8 cellular contexts compared by ENCODE assay signal in genomic region chr1:28642847-28643635, GRCh38. TPM values are rescaled to one million over a fixed set of nuclear protein-coding genes. Genes with fewer than 3 reads are reported as not detected.
DNase-seq lines count a peak whose midpoint lies in the region; ATAC-seq and TF ChIP-seq lines count a peak whose summit lies in the region.

TSS of gene TAF12 (minus strand) at chr1:28643067. CDS start at chr1:28622081, 20,986 bp downstream.

- H3K79me2 ChIP-seq in fibroblast of lung (ENCODE audit: control insufficient read depth, insufficient read depth, low read length): peaks cover 7% of the 10 kb centered on the region

- H3K9ac ChIP-seq in fibroblast of lung (ENCODE audit: insufficient read depth, low read length): peak within 1 kb of the TSS; percentile 94

- H3K36me3 ChIP-seq in fibroblast of lung (ENCODE audit: control insufficient read depth, insufficient read depth, low read length): no peaks in the 10 kb centered on the region

- peak within 1 kb of the TSS; percentile 100 for H2AFZ ChIP-seq in fibroblast of lung (ENCODE audit: low read length)

- H3K4me2 ChIP-seq in fibroblast of lung (ENCODE audit: extremely low read depth, insufficient read depth, low read length): peak within 1 kb of the TSS; percentile 98

- DNase-seq in Daoy (ENCODE audit: low read depth): peak; percentile 98
- peak; percentile 91 to 93 for DNase-seq in Kasumi-1 (lab: John Stamatoyannopoulos, UW)
- DNase-seq in RKO (ENCODE audit: low spot score): peak; percentile 96
- peak; percentile 85 for DNase-seq in activated T-helper 1 cell treated with anti-CD3 and anti-CD28 coated beads, Interleukin-12 subunit alpha, Interleukin-12 subunit beta, Interleukin-2, Interleukin-4 antibody, amounts not matched to agents 30 ng/mL and 10 ng/mL and 1 ng/mL, durations not matched to agents 14 hours and 24 hours and 36 hours (ENCODE audit: low spot score)
- DNase-seq in fibroblast of lung (ENCODE audit: low read depth in 2 of 2): peak; percentile 93 to 95
- DNase-seq in natural killer cell: peak; percentile 82
- peak; percentile 85 for DNase-seq in stimulated activated naive CD4-positive, alpha-beta T cell treated with Interleukin-2 at 50 U/mL for 16 hours (lab: John Stamatoyannopoulos, UW)

- TF ChIP-seq CTCF in fibroblast of lung (conservative IDR thresholded peaks at IDR 0.05 in 1 of 2, IDR thresholded peaks at IDR 0.05 in 1 of 2; ENCODE audit: low read depth in 1 of 2, low read length in 2 of 2) (peak; percentile 16 to 24), natural killer cell (IDR thresholded peaks at IDR 0.05) (peak; percentile 15)

- no peaks in the 10 kb centered on the region for H3K9me3 ChIP-seq in fibroblast of lung (ENCODE audit: control insufficient read depth, insufficient read depth, low read depth, low read length)

- peak within 1 kb of the TSS; percentile 99 for H3K27ac Mint-ChIP-seq in activated T-helper 1 cell treated with anti-CD3 and anti-CD28 coated beads, Interleukin-12 subunit alpha, Interleukin-12 subunit beta, Interleukin-2, Interleukin-4 antibody, amounts not matched to agents 30 ng/mL and 10 ng/mL and 1 ng/mL, durations not matched to agents 14 hours and 24 hours and 36 hours
- H3K27ac Mint-ChIP-seq in natural killer cell: peak within 1 kb of the TSS; percentile 98 to 99

- no peaks in the 10 kb centered on the region for H3K27me3 ChIP-seq in fibroblast of lung (ENCODE audit: control insufficient read depth, insufficient read depth, low read length)

- no peaks in the 10 kb centered on the region for H3K27me3 Mint-ChIP-seq in activated T-helper 1 cell treated with anti-CD3 and anti-CD28 coated beads, Interleukin-12 subunit alpha, Interleukin-12 subunit beta, Interleukin-2, Interleukin-4 antibody, amounts not matched to agents 30 ng/mL and 10 ng/mL and 1 ng/mL, durations not matched to agents 14 hours and 24 hours and 36 hours (ENCODE audit: insufficient read depth)
- no peaks in the 10 kb centered on the region for H3K27me3 Mint-ChIP-seq in natural killer cell (ENCODE audit: low read depth in 2 of 2)

- peaks cover 12% of the 10 kb centered on the region for H3K36me3 Mint-ChIP-seq in activated T-helper 1 cell treated with anti-CD3 and anti-CD28 coated beads, Interleukin-12 subunit alpha, Interleukin-12 subunit beta, Interleukin-2, Interleukin-4 antibody, amounts not matched to agents 30 ng/mL and 10 ng/mL and 1 ng/mL, durations not matched to agents 14 hours and 24 hours and 36 hours (ENCODE audit: low read depth)
- no peaks in the 10 kb centered on the region for H3K36me3 Mint-ChIP-seq in natural killer cell

- no peaks in the 10 kb centered on the region for H4K20me1 ChIP-seq in fibroblast of lung (ENCODE audit: control insufficient read depth, extremely low read depth, insufficient read depth, low read length)

- ATAC-seq in GM21825 (IDR thresholded peaks at IDR 0.05; ENCODE audit: unreplicated experiment) (peak; percentile 70), natural killer cell (peak; percentile 78 to 93 (median 85))

- H3K4me3 ChIP-seq in fibroblast of lung (replicated peaks in 1 of 4; ENCODE audit: control extremely low read depth in 1 of 4, insufficient read depth in 1 of 4, low read depth in 3 of 4, low read length in 4 of 4): peak within 1 kb of the TSS; percentile 96 to 100 (median 100)

- no peaks in the 10 kb centered on the region for H3K9me3 Mint-ChIP-seq in activated T-helper 1 cell treated with anti-CD3 and anti-CD28 coated beads, Interleukin-12 subunit alpha, Interleukin-12 subunit beta, Interleukin-2, Interleukin-4 antibody, amounts not matched to agents 30 ng/mL and 10 ng/mL and 1 ng/mL, durations not matched to agents 14 hours and 24 hours and 36 hours
- H3K9me3 Mint-ChIP-seq in natural killer cell: no peaks in the 10 kb centered on the region

- H3K4me1 ChIP-seq in fibroblast of lung (ENCODE audit: control insufficient read depth, extremely low read depth, insufficient read depth, low read length): peaks cover 13% of the 10 kb centered on the region

- intact Hi-C loops in activated T-helper 1 cell treated with anti-CD3 and anti-CD28 coated beads, Interleukin-12 subunit alpha, Interleukin-12 subunit beta, Interleukin-2, Interleukin-4 antibody, amounts not matched to agents 30 ng/mL and 10 ng/mL and 1 ng/mL, durations not matched to agents 14 hours and 24 hours and 36 hours (cut with micrococcal nuclease): loop anchor here (1.0 to 10.0 kb wide), 11 partner anchors 25 to 558 kb away; partner anchors contain the start of genes EYA3, GMEB1, SRSF4 and TRNAU1AP
- intact Hi-C loops in natural killer cell (cut with micrococcal nuclease): loop anchor here (1.0 to 5.0 kb wide), 5 partner anchors 25 to 234 kb away; partner anchors contain the start of genes GMEB1, RCC1 and YTHDF2

- H3K4me1 Mint-ChIP-seq in activated T-helper 1 cell treated with anti-CD3 and anti-CD28 coated beads, Interleukin-12 subunit alpha, Interleukin-12 subunit beta, Interleukin-2, Interleukin-4 antibody, amounts not matched to agents 30 ng/mL and 10 ng/mL and 1 ng/mL, durations not matched to agents 14 hours and 24 hours and 36 hours (ENCODE audit: low read depth): peaks cover 55% of the 10 kb centered on the region
- peaks cover 36 to 46% of the 10 kb centered on the region in 2 donors for H3K4me1 Mint-ChIP-seq in natural killer cell

- H3K27ac ChIP-seq in fibroblast of lung (ENCODE audit: insufficient read depth, low read length): peak within 1 kb of the TSS; percentile 92

- peak within 1 kb of the TSS; percentile 99 for H3K4me3 Mint-ChIP-seq in activated T-helper 1 cell treated with anti-CD3 and anti-CD28 coated beads, Interleukin-12 subunit alpha, Interleukin-12 subunit beta, Interleukin-2, Interleukin-4 antibody, amounts not matched to agents 30 ng/mL and 10 ng/mL and 1 ng/mL, durations not matched to agents 14 hours and 24 hours and 36 hours
- peak within 1 kb of the TSS; percentile 100 for H3K4me3 Mint-ChIP-seq in natural killer cell

RNA-seq across cellular contexts. Expression of gene TAF12, which starts in this region (rescaled TPM):
- total RNA-seq in Daoy (2014; rRNA removed; shearing (Covaris generic)): 54.5 and 55.2 TPM in 2 replicates
- total RNA-seq in activated T-helper 1 cell treated with anti-CD3 and anti-CD28 coated beads, Interleukin-12 subunit alpha, Interleukin-12 subunit beta, Interleukin-2, Interleukin-4 antibody, amounts not matched to agents 30 ng/mL and 10 ng/mL and 1 ng/mL, durations not matched to agents 14 hours and 24 hours and 36 hours: 32.8 and 33.9 TPM in 2 replicates
- total RNA-seq in fibroblast of lung (52.2 and 52.4 TPM in 2 replicates), natural killer cell (10 to 100 TPM; 17.9 to 23.8 (median 23.1) TPM)
- 49.7 and 66.2 TPM in 2 replicates for polyA plus RNA-seq in fibroblast of lung
- 38.4 and 41.3 TPM in 2 replicates for polyA plus RNA-seq in fibroblast of lung (2012)
- 2.1 and 8.4 TPM in 2 replicates for polyA minus RNA-seq in fibroblast of lung (ENCODE audit: low replicate concordance)

Comparison
In these comparisons a context has a peak if more than half of its experiments do, and no peak if none do; other contexts are left out.
1. Peak in every context shown above with its lines: DNase-seq, ATAC-seq, H3K4me3 ChIP-seq and H3K27ac ChIP-seq.